Comparison of ENCODE assay signal across 15 cellular contexts in the genomic region with DNA sequence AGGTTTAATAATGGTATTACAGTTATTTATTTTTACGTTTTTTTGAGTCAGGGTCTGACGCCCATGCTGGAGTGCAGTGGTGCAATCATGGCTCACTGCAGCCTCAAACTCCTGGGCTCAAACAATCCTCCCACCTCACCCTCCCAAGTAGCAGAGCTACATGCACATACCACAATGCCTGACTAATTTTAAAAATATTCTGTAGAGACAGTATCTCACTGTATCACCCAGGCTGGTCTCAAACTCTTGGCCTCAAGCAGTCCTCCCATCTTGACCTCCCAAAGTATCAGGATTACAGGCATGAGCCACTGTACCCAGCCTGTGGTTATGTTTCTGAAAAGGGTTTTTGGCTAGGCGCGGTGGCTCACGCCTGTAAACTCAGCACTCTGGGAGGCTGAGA.
"Had no signal": no experiment of that assay in that cellular context is flagged by ENCODE, and none has a peak within 500 bp of the region (broad histone marks: within the 10 kb centered on the region; RNA-seq: fewer than 3 reads in every experiment).

No MANE protein-coding gene starts in this region.

- DNase-seq: cortex of kidney; effector memory CD8-positive, alpha-beta T cell; kidney; left cardiac atrium; left lung; mesenchymal stem cell; naive thymus-derived CD8-positive, alpha-beta T cell; nephron progenitor cell; nucleus accumbens; stimulated activated CD4-positive, alpha-beta T cell treated with anti-CD3 and anti-CD28 coated beads, Interleukin-4, amount 100 ng/mL, for 4 hours; stimulated activated naive CD8-positive, alpha-beta T cell treated with anti-CD3 and anti-CD28 coated beads, Interleukin-15, Interleukin-2, amounts not matched to agents 100 U/mL and 50 U/mL, for 24 hours; substantia nigra; testis; tibial artery; upper lobe of left lung had no signal
